16 cellular contexts compared by ENCODE assay signal in genomic region chr1:10674700-10675598, GRCh38.
DNase-seq lines count a peak whose midpoint lies in the region; ATAC-seq, FAIRE-seq and TF ChIP-seq lines count a peak whose summit lies in the region.
"Had no signal": no experiment of that assay in that cellular context is flagged by ENCODE, and none has a peak within 500 bp of the region (broad histone marks: within the 10 kb centered on the region; RNA-seq: fewer than 3 reads in every experiment).

No MANE protein-coding gene starts in this region.

- no peaks in the 10 kb centered on the region for H3K9me3 ChIP-seq in gastroesophageal sphincter
- no peaks in the 10 kb centered on the region for H3K9me3 ChIP-seq in pancreas
- H3K9me3 ChIP-seq: vagina had no signal

- H3K4me1 ChIP-seq in gastroesophageal sphincter (peaks cover 0 to 100% (median 51%) of the 10 kb centered on the region in 3 donors), pancreas (peaks cover 5 to 10% (median 6%) of the 10 kb centered on the region in 3 donors)

- no peak for TF ChIP-seq EP300 in gastroesophageal sphincter (IDR thresholded peaks at IDR 0.05)

- H3K4me1 Mint-ChIP-seq in activated CD4-positive, alpha-beta memory T cell treated with anti-CD3 and anti-CD28 coated beads, Interleukin-2, amount 10 ng/mL, durations not matched to agents 7 days and 5 days = no peaks in the 10 kb centered on the region

- no peaks in the 10 kb centered on the region for H3K36me3 Mint-ChIP-seq in activated CD4-positive, alpha-beta memory T cell treated with anti-CD3 and anti-CD28 coated beads, Interleukin-2, amount 10 ng/mL, durations not matched to agents 7 days and 5 days (ENCODE audit: low read depth)
- H3K36me3 Mint-ChIP-seq: activated naive CD8-positive, alpha-beta T cell treated with anti-CD3 and anti-CD28 coated beads, Interleukin-2, amount 10 ng/mL, durations not matched to agents 7 days and 5 days had no signal

- no peaks in the 10 kb centered on the region for H3K27me3 Mint-ChIP-seq in activated CD4-positive, alpha-beta memory T cell treated with anti-CD3 and anti-CD28 coated beads, Interleukin-2, amount 10 ng/mL, durations not matched to agents 7 days and 5 days
- H3K27me3 Mint-ChIP-seq: activated naive CD8-positive, alpha-beta T cell treated with anti-CD3 and anti-CD28 coated beads, Interleukin-2, amount 10 ng/mL, durations not matched to agents 7 days and 5 days had no signal

- no peak overlapping the region for H3K27ac Mint-ChIP-seq in activated CD4-positive, alpha-beta memory T cell treated with anti-CD3 and anti-CD28 coated beads, Interleukin-2, amount 10 ng/mL, durations not matched to agents 7 days and 5 days
- H3K27ac Mint-ChIP-seq: activated naive CD8-positive, alpha-beta T cell treated with anti-CD3 and anti-CD28 coated beads, Interleukin-2, amount 10 ng/mL, durations not matched to agents 7 days and 5 days had no signal

- no peak overlapping the region for H3K4me3 Mint-ChIP-seq in activated CD4-positive, alpha-beta memory T cell treated with anti-CD3 and anti-CD28 coated beads, Interleukin-2, amount 10 ng/mL, durations not matched to agents 7 days and 5 days
- H3K4me3 Mint-ChIP-seq: activated naive CD8-positive, alpha-beta T cell treated with anti-CD3 and anti-CD28 coated beads, Interleukin-2, amount 10 ng/mL, durations not matched to agents 7 days and 5 days had no signal

- ATAC-seq in gastroesophageal sphincter (no peak), pancreas (peak; percentile 41 to 57 (median 44)), HG02759 (IDR thresholded peaks at IDR 0.05; ENCODE audit: unreplicated experiment) (no peak)

- WGBS in gastroesophageal sphincter (ENCODE audit: low coverage in 1 of 2), 2 donors = 49 to 67% methylated on average over 8 to 10 of the region's 27 CpGs
- 52 to 59% methylated on average over 23 to 27 of the region's 27 CpGs for WGBS in pancreas, 2 donors

- no peak for TF ChIP-seq POLR2A in gastroesophageal sphincter (IDR thresholded peaks at IDR 0.05)

- H3K4me3 ChIP-seq in gastroesophageal sphincter = no peak overlapping the region
- H3K4me3 ChIP-seq in pancreas = no peak overlapping the region
- H3K4me3 ChIP-seq: vagina had no signal

- DNase-seq in COLO668 (lab: John Stamatoyannopoulos, UW; ENCODE audit: unreplicated experiment) (peak; percentile 88), NCI-H1105 treated with DMSO at 0.1 percent for 48 hours (lab: John Stamatoyannopoulos, UW) (peak; percentile 39), pancreas (no peak), SIG-M5 (lab: John Stamatoyannopoulos, UW) (no peak), NCI-H2227 treated with DMSO at 0.1 percent for 48 hours (lab: John Stamatoyannopoulos, UW) (no peak)
- DNase-seq in activated CD4-positive, alpha-beta memory T cell treated with anti-CD3 and anti-CD28 coated beads, Interleukin-2, amount 10 ng/mL, durations not matched to agents 7 days and 5 days = no peak
- DNase-seq: activated CD4-positive, CD25-positive, alpha-beta regulatory T cell treated with anti-CD3 and anti-CD28 coated beads, Interleukin-2, amount 50 U/mL, for 72 hours; activated naive CD8-positive, alpha-beta T cell treated with anti-CD3 and anti-CD28 coated beads, Interleukin-2, amount 10 ng/mL, durations not matched to agents 7 days and 5 days; activated T-cell treated with anti-CD3 and anti-CD28 coated beads for 4 hours; KBM-7; NCI-H1930; SW 1271 had no signal

- POLR2A ChIA-PET in activated CD4-positive, alpha-beta memory T cell treated with anti-CD3 and anti-CD28 coated beads, Interleukin-2, amount 10 ng/mL, durations not matched to agents 7 days and 5 days (lab: Charles Lee) = no interaction called here

- H3K36me3 ChIP-seq in gastroesophageal sphincter (no peaks in the 10 kb centered on the region), pancreas (no peaks in the 10 kb centered on the region)
- H3K36me3 ChIP-seq: vagina had no signal

- H3K9me3 Mint-ChIP-seq in activated CD4-positive, alpha-beta memory T cell treated with anti-CD3 and anti-CD28 coated beads, Interleukin-2, amount 10 ng/mL, durations not matched to agents 7 days and 5 days = no peaks in the 10 kb centered on the region
- H3K9me3 Mint-ChIP-seq: activated naive CD8-positive, alpha-beta T cell treated with anti-CD3 and anti-CD28 coated beads, Interleukin-2, amount 10 ng/mL, durations not matched to agents 7 days and 5 days had no signal

- TF ChIP-seq CTCF in gastroesophageal sphincter (IDR thresholded peaks at IDR 0.05) (no peak), pancreas (IDR thresholded peaks at IDR 0.05) (no peak)

- intact Hi-C loops in pancreas (cut with DNase I) = no loop called here

- FAIRE-seq in pancreas (lab: Jason Lieb, UNC) = no peak
- FAIRE-seq: GM12891 had no signal

- CTCF ChIA-PET in activated CD4-positive, alpha-beta memory T cell treated with anti-CD3 and anti-CD28 coated beads, Interleukin-2, amount 10 ng/mL, durations not matched to agents 7 days and 5 days (lab: Charles Lee) = no interaction called here

- no peaks in the 10 kb centered on the region for H3K27me3 ChIP-seq in gastroesophageal sphincter
- no peaks in the 10 kb centered on the region for H3K27me3 ChIP-seq in pancreas
- H3K27me3 ChIP-seq: vagina had no signal

- H3K27ac ChIP-seq in gastroesophageal sphincter (peak overlapping the region; percentile 21 to 95 (median 92)), pancreas (peak overlapping the region; percentile 25 to 65 (median 62))
- H3K27ac ChIP-seq: vagina had no signal

Comparison
In these comparisons a context has a peak if more than half of its experiments do, and no peak if none do; other contexts are left out.
1. DNase-seq: peak in COLO668 (single experiment) and NCI-H1105 treated with DMSO at 0.1 percent for 48 hours (single experiment); none in pancreas (0 of 6), SIG-M5 (single experiment), NCI-H2227 treated with DMSO at 0.1 percent for 48 hours (single experiment) and activated CD4-positive, alpha-beta memory T cell treated with anti-CD3 and anti-CD28 coated beads, Interleukin-2, amount 10 ng/mL, durations not matched to agents 7 days and 5 days (single experiment).
2. ATAC-seq: peak in pancreas (4 of 4); none in gastroesophageal sphincter (single experiment) and HG02759 (single experiment).